Comparison of ENCODE assay signal across 26 cellular contexts in genomic region chr16:50384500-50385122, GRCh38.
"Had no signal": no experiment of that assay in that cellular context is flagged by ENCODE, and none has a peak within 500 bp of the region (broad histone marks: within the 10 kb centered on the region; RNA-seq: fewer than 3 reads in every experiment).

No MANE protein-coding gene starts in this region.

- H3K4me3 Mint-ChIP-seq: activated CD4-positive, alpha-beta T cell treated with anti-CD3 and anti-CD28 coated beads, Interleukin-2, amount 10 ng/mL, durations not matched to agents 24 days and 14 days; activated naive CD4-positive, alpha-beta T cell treated with anti-CD3 and anti-CD28 coated beads for 36 hours; activated T-cell treated with anti-CD3 and anti-CD28 coated beads, Interleukin-2, amount 50 U/mL, for 4 hours; activated T-helper 1 cell treated with anti-CD3 and anti-CD28 coated beads, Interleukin-12 subunit alpha, Interleukin-12 subunit beta, Interleukin-2, Interleukin-4 antibody, amounts not matched to agents 30 ng/mL and 10 ng/mL and 1 ng/mL, durations not matched to agents 14 hours and 24 hours and 36 hours; T-helper 1 cell treated with Interleukin-12 subunit alpha and Interleukin-12 subunit beta and Interleukin-4 antibody, amounts not matched to agents 30 μg/mL and 1 μg/mL, for 36 hours; T-helper 2 cell treated with Interferon-gamma antibody and Interleukin-4, amounts not matched to agents 5 μg/mL and 100 μg/mL, for 36 hours had no signal

- H3K4me3 ChIP-seq: adrenal gland, body of pancreas, breast epithelium, SK-N-MC had no signal

- DNase-seq: activated CD4-positive, alpha-beta T cell treated with anti-CD3 and anti-CD28 coated beads, Interleukin-2, amount 10 ng/mL, durations not matched to agents 24 days and 14 days; activated CD4-positive, alpha-beta T cell treated with anti-CD3 and anti-CD28 coated beads, Interleukin-2, amount 50 U/mL, for 4 hours; activated CD8-positive, alpha-beta memory T cell treated with anti-CD3 and anti-CD28 coated beads, Interleukin-2, amount 50 U/mL, for 4 hours; activated gamma-delta T cell treated with Interleukin-2 at 50 U/mL for 16 hours; activated naive CD4-positive, alpha-beta T cell treated with anti-CD3 and anti-CD28 coated beads for 36 hours; activated T-cell treated with anti-CD3 and anti-CD28 coated beads for 4 hours; activated T-cell treated with anti-CD3 and anti-CD28 coated beads, Interleukin-2, amount 50 U/mL, for 4 hours; adrenal gland; body of pancreas; NCI-H1092 treated with DMSO at 0.1 percent for 48 hours; NCI-H146; NCI-H187; NCI-H2029 treated with DMSO at 0.1 percent for 48 hours; NCI-H2107; NCI-H2171; NCI-H510A; NCI-H526; NCI-H774; PC-3; Right ventricle myocardium superior had no signal

- H3K36me3 Mint-ChIP-seq: activated naive CD4-positive, alpha-beta T cell treated with anti-CD3 and anti-CD28 coated beads, Interleukin-2, amount 50 U/mL, for 72 hours had no signal

- H3K9me3 ChIP-seq: adrenal gland, body of pancreas, breast epithelium had no signal

- H3K4me1 ChIP-seq: adrenal gland, body of pancreas, breast epithelium had no signal

- H3K27me3 Mint-ChIP-seq: activated CD4-positive, alpha-beta T cell treated with anti-CD3 and anti-CD28 coated beads, Interleukin-2, amount 10 ng/mL, durations not matched to agents 24 days and 14 days had no signal

- H3K4me1 Mint-ChIP-seq: activated CD4-positive, alpha-beta T cell treated with anti-CD3 and anti-CD28 coated beads, Interleukin-2, amount 10 ng/mL, durations not matched to agents 24 days and 14 days had no signal

- H3K27ac Mint-ChIP-seq: activated CD4-positive, alpha-beta T cell treated with anti-CD3 and anti-CD28 coated beads, Interleukin-2, amount 10 ng/mL, durations not matched to agents 24 days and 14 days; activated naive CD4-positive, alpha-beta T cell treated with anti-CD3 and anti-CD28 coated beads for 36 hours; activated T-helper 1 cell treated with anti-CD3 and anti-CD28 coated beads, Interleukin-12 subunit alpha, Interleukin-12 subunit beta, Interleukin-2, Interleukin-4 antibody, amounts not matched to agents 30 ng/mL and 10 ng/mL and 1 ng/mL, durations not matched to agents 14 hours and 24 hours and 36 hours; T-helper 1 cell treated with Interleukin-12 subunit alpha and Interleukin-12 subunit beta and Interleukin-4 antibody, amounts not matched to agents 30 μg/mL and 1 μg/mL, for 36 hours; T-helper 2 cell treated with Interferon-gamma antibody and Interleukin-4, amounts not matched to agents 5 μg/mL and 100 μg/mL, for 36 hours had no signal

- H3K36me3 ChIP-seq: adrenal gland, breast epithelium had no signal

- H3K27me3 ChIP-seq: adrenal gland, body of pancreas, breast epithelium had no signal

- H3K9me3 Mint-ChIP-seq: activated CD4-positive, alpha-beta T cell treated with anti-CD3 and anti-CD28 coated beads, Interleukin-2, amount 10 ng/mL, durations not matched to agents 24 days and 14 days; activated naive CD4-positive, alpha-beta T cell treated with anti-CD3 and anti-CD28 coated beads for 36 hours; activated naive CD4-positive, alpha-beta T cell treated with anti-CD3 and anti-CD28 coated beads, Interleukin-2, amount 50 U/mL, for 72 hours; activated T-cell treated with anti-CD3 and anti-CD28 coated beads, Interleukin-2, amount 50 U/mL, for 4 hours; activated T-helper 1 cell treated with anti-CD3 and anti-CD28 coated beads, Interleukin-12 subunit alpha, Interleukin-12 subunit beta, Interleukin-2, Interleukin-4 antibody, amounts not matched to agents 30 ng/mL and 10 ng/mL and 1 ng/mL, durations not matched to agents 14 hours and 24 hours and 36 hours; T-helper 1 cell treated with Interleukin-12 subunit alpha and Interleukin-12 subunit beta and Interleukin-4 antibody, amounts not matched to agents 30 μg/mL and 1 μg/mL, for 36 hours; T-helper 2 cell treated with Interferon-gamma antibody and Interleukin-4, amounts not matched to agents 5 μg/mL and 100 μg/mL, for 36 hours had no signal

- ATAC-seq: activated naive CD4-positive, alpha-beta T cell treated with anti-CD3 and anti-CD28 coated beads, Interleukin-2, amount 50 U/mL, for 72 hours; activated T-cell treated with anti-CD3 and anti-CD28 coated beads, Interleukin-2, amount 50 U/mL, for 4 hours; body of pancreas; PC-3 had no signal

- H3K27ac ChIP-seq: adrenal gland, body of pancreas, breast epithelium, SK-N-MC had no signal
